In the genomic region with DNA sequence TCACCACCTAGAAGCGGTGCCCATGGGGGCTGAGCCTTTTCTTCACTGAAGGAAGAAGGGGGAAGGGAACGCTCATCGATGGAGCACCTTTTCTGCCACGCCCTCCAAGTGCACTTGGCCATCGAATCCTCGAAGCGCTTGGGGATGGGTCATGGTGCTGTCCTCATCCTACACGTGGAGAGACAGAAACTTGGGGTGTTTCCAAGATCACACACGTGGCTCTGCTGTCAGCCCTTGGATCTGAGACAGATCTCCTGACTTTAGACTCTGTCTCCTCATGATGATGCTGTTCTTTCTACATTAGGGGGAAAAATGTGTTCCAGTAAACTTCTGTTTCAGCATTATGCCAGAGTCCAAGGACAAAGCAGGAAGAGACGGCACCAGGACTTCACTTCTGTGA, we compare ENCODE assay signal across 7 cellular contexts.
"Had no signal": no experiment of that assay in that cellular context is flagged by ENCODE, and none has a peak within 500 bp of the region (broad histone marks: within the 10 kb centered on the region; RNA-seq: fewer than 3 reads in every experiment).

No MANE protein-coding gene starts in this region.

- H3K27ac Mint-ChIP-seq: H9 had no signal

- H3K4me3 ChIP-seq: GM23248, K562 had no signal

- ATAC-seq: K562 had no signal

- H2AFZ ChIP-seq: GM23248 had no signal

- H3K4me3 Mint-ChIP-seq: H9 had no signal

- DNase-seq: GM23248, H9, HCEC 1CT, IMR-90, KG1 had no signal

- H3K4me1 Mint-ChIP-seq: H9 had no signal

- H3K27ac ChIP-seq: GM23248, HL-60 had no signal
